2 cellular contexts compared by ENCODE assay signal in genomic region chr1:72693899-72694298, GRCh38.
A peak's percentile ranks its signal among the peaks of the same experiment; 100 is the strongest.
TF ChIP-seq lines count a peak whose summit lies in the region.

No MANE protein-coding gene starts in this region.

TF ChIP-seq in K562, 482 proteins besides CTCF, POLR2A, EP300 and RAD21:
- no peak for TF ChIP-seq KDM4B (IDR thresholded peaks at IDR 0.05; ENCODE audit: borderline replicate concordance in 2 of 2, low read depth in 1 of 2)
- TF ChIP-seq ILK (tag; IDR thresholded peaks at IDR 0.05; ENCODE audit: borderline replicate concordance, low read depth): no peak
- no peak for TF ChIP-seq CREB1 (IDR thresholded peaks at IDR 0.05)
- no peak for TF ChIP-seq CREB1 (CRISPR knock-in tag; IDR thresholded peaks at IDR 0.05)
- peak; percentile 92 for TF ChIP-seq ZNF224 (CRISPR knock-in tag; IDR thresholded peaks at IDR 0.05)
- no peak for TF ChIP-seq SMARCE1 (IDR thresholded peaks at IDR 0.05)
- no peak for TF ChIP-seq GABPB1 (CRISPR knock-in tag; IDR thresholded peaks at IDR 0.05)

TF ChIP-seq in HepG2, 621 proteins besides CTCF, POLR2A, EP300 and RAD21:
- TF ChIP-seq PAWR (CRISPR knock-in tag; IDR thresholded peaks at IDR 0.05; ENCODE audit: borderline replicate concordance) (no peak), TBL1XR1 (IDR thresholded peaks at IDR 0.05; ENCODE audit: borderline replicate concordance, low read length, partially characterized antibody) (no peak), GRHL1 (CRISPR knock-in tag; conservative IDR thresholded peaks at IDR 0.05) (no peak), ZKSCAN8 (CRISPR knock-in tag; IDR thresholded peaks at IDR 0.05; ENCODE audit: borderline replicate concordance) (no peak), ZNF326 (CRISPR knock-in tag; IDR thresholded peaks at IDR 0.05; ENCODE audit: borderline replicate concordance) (no peak), ELK4 (CRISPR knock-in tag; IDR thresholded peaks at IDR 0.05; ENCODE audit: borderline replicate concordance) (no peak), XBP1 (CRISPR knock-in tag; IDR thresholded peaks at IDR 0.05) (no peak), NR2C2 (CRISPR knock-in tag; IDR thresholded peaks at IDR 0.05; ENCODE audit: borderline replicate concordance) (no peak), ZBTB34 (CRISPR knock-in tag; IDR thresholded peaks at IDR 0.05) (no peak), ZNF652 (CRISPR knock-in tag; IDR thresholded peaks at IDR 0.05; ENCODE audit: borderline replicate concordance, low read depth) (no peak), ZNF333 (CRISPR knock-in tag; IDR thresholded peaks at IDR 0.05; ENCODE audit: borderline replicate concordance) (no peak), ARID3A (IDR thresholded peaks at IDR 0.05; ENCODE audit: low read depth, low read length) (no peak), CBX5 (CRISPR knock-in tag; IDR thresholded peaks at IDR 0.05; ENCODE audit: borderline replicate concordance) (no peak)
